Comparison of ENCODE assay signal across 8 cellular contexts in the genomic region with DNA sequence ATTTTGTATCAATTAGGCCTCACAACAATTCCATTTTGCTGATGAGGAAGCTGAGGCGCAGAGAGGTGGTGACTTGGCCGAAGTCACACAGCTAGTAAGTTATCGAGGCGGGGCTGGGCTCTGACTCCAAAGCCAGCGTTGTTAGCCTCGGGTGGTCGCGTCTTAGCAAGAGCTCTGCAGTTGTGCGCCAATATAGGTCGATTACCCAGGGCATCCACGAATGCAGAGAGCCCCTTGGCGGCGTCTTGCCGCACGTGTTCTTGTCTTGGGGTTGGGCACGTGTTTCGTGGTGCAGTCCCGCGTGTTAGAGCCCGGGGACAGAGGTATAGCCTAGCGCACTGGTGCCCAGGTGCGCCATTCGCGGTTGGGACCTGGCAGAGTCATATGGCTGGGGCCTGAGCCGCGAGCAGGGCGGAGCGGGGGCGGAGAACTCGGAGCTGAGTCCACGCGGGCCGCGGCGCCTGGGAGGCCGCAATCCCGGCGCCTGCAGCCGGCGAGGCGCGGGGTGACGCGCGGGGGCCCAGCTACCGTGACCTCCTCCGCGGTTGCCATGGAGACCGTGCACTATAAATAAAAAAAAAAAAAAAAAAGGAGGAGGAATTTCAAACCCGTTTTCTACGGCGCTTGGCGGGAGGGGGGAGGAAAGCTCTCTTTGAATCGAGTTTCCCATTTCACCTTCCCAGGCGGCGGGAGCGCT.
DNase-seq lines count a peak whose midpoint lies in the region; ATAC-seq and TF ChIP-seq lines count a peak whose summit lies in the region.

No MANE protein-coding gene starts in this region.

- peaks cover 10% of the 10 kb centered on the region for H3F3A ChIP-seq in neural cell (ENCODE audit: insufficient read depth, low read length, poor library complexity, severe bottlenecking)

- H3K36me3 ChIP-seq in neural cell (ENCODE audit: insufficient read depth, low read length), result no peaks in the 10 kb centered on the region
- no peaks in the 10 kb centered on the region for H3K36me3 ChIP-seq in tibial artery

- peaks cover 55% of the 10 kb centered on the region for H3K27me3 Mint-ChIP-seq in activated T-helper 1 cell treated with anti-CD3 and anti-CD28 coated beads, Interleukin-12 subunit alpha, Interleukin-12 subunit beta, Interleukin-2, Interleukin-4 antibody, amounts not matched to agents 30 ng/mL and 10 ng/mL and 1 ng/mL, durations not matched to agents 14 hours and 24 hours and 36 hours (ENCODE audit: insufficient read depth)

- intact Hi-C loops in Right ventricle myocardium inferior (cut with DNase I), result loop anchor here (5.0 kb wide), 1 partner anchor 57 kb away; no protein-coding TSS in a partner anchor
- intact Hi-C loops in cardiac septum (cut with DNase I), result loop anchor here (5.0 kb wide), 1 partner anchor 47 kb away; no protein-coding TSS in a partner anchor
- intact Hi-C loops in activated T-helper 1 cell treated with anti-CD3 and anti-CD28 coated beads, Interleukin-12 subunit alpha, Interleukin-12 subunit beta, Interleukin-2, Interleukin-4 antibody, amounts not matched to agents 30 ng/mL and 10 ng/mL and 1 ng/mL, durations not matched to agents 14 hours and 24 hours and 36 hours (cut with micrococcal nuclease), result loop anchor here (1.0 to 5.0 kb wide), 5 partner anchors 14 to 74 kb away; no protein-coding TSS in a partner anchor
- intact Hi-C loops in tibial artery (cut with DNase I; ENCODE audit: low total_unique reads), result loop anchor here (5.0 kb wide), 1 partner anchor 37 kb away; no protein-coding TSS in a partner anchor

- H3K27ac ChIP-seq in neural cell (ENCODE audit: low read length), result peak overlapping the region; percentile 81
- peak overlapping the region; percentile 75 to 81 for H3K27ac ChIP-seq in tibial artery

- no peaks in the 10 kb centered on the region for H4K20me1 ChIP-seq in neural cell (ENCODE audit: insufficient read depth)

- H3K4me3 Mint-ChIP-seq in activated T-helper 1 cell treated with anti-CD3 and anti-CD28 coated beads, Interleukin-12 subunit alpha, Interleukin-12 subunit beta, Interleukin-2, Interleukin-4 antibody, amounts not matched to agents 30 ng/mL and 10 ng/mL and 1 ng/mL, durations not matched to agents 14 hours and 24 hours and 36 hours, result peak overlapping the region; percentile 51

- TF ChIP-seq CTCF in neural cell (IDR thresholded peaks at IDR 0.05; ENCODE audit: poor library complexity, severe bottlenecking) (no peak), tibial artery (IDR thresholded peaks at IDR 0.05) (no peak)

- H3K27ac Mint-ChIP-seq in activated T-helper 1 cell treated with anti-CD3 and anti-CD28 coated beads, Interleukin-12 subunit alpha, Interleukin-12 subunit beta, Interleukin-2, Interleukin-4 antibody, amounts not matched to agents 30 ng/mL and 10 ng/mL and 1 ng/mL, durations not matched to agents 14 hours and 24 hours and 36 hours, result peak overlapping the region; percentile 55

- peak overlapping the region; percentile 45 for H2AFZ ChIP-seq in neural cell (ENCODE audit: low read depth, low read length)

- H3K36me3 Mint-ChIP-seq in activated T-helper 1 cell treated with anti-CD3 and anti-CD28 coated beads, Interleukin-12 subunit alpha, Interleukin-12 subunit beta, Interleukin-2, Interleukin-4 antibody, amounts not matched to agents 30 ng/mL and 10 ng/mL and 1 ng/mL, durations not matched to agents 14 hours and 24 hours and 36 hours (ENCODE audit: low read depth), result no peaks in the 10 kb centered on the region

- peak; percentile 17 for TF ChIP-seq EP300 in neural cell (conservative IDR thresholded peaks at IDR 0.05; ENCODE audit: poor library complexity, severe bottlenecking)

- peak; percentile 35 for ATAC-seq in Right ventricle myocardium inferior

- H3K9me3 ChIP-seq in neural cell (ENCODE audit: low read length), result no peaks in the 10 kb centered on the region
- no peaks in the 10 kb centered on the region for H3K9me3 ChIP-seq in tibial artery

- DNase-seq in Right ventricle myocardium inferior (ENCODE audit: missing footprints) (peak; percentile 67), cardiac septum (ENCODE audit: low spot score) (no peak), NCI-H526 treated with DMSO at 0.1 percent for 48 hours (lab: John Stamatoyannopoulos, UW) (peak; percentile 56), fibroblast of peridontal ligament (ENCODE audit: extremely low read depth) (peak; percentile 52), tibial artery (peak in 1 of 2 donors; percentile 88), GM19240 (ENCODE audit: insufficient read length, low spot score) (no peak)
- peak; percentile 23 for DNase-seq in activated T-helper 1 cell treated with anti-CD3 and anti-CD28 coated beads, Interleukin-12 subunit alpha, Interleukin-12 subunit beta, Interleukin-2, Interleukin-4 antibody, amounts not matched to agents 30 ng/mL and 10 ng/mL and 1 ng/mL, durations not matched to agents 14 hours and 24 hours and 36 hours (ENCODE audit: low spot score)

- no peaks in the 10 kb centered on the region for H3K27me3 ChIP-seq in neural cell (ENCODE audit: insufficient read depth, low read depth, low read length)
- no peaks in the 10 kb centered on the region for H3K27me3 ChIP-seq in tibial artery

- H3K4me1 Mint-ChIP-seq in activated T-helper 1 cell treated with anti-CD3 and anti-CD28 coated beads, Interleukin-12 subunit alpha, Interleukin-12 subunit beta, Interleukin-2, Interleukin-4 antibody, amounts not matched to agents 30 ng/mL and 10 ng/mL and 1 ng/mL, durations not matched to agents 14 hours and 24 hours and 36 hours (ENCODE audit: low read depth), result peaks cover 5% of the 10 kb centered on the region

- H3K9ac ChIP-seq in neural cell (ENCODE audit: low read length), result peak overlapping the region; percentile 73

- H3K4me1 ChIP-seq in tibial artery, result peaks cover 0 to 42% (median 37%) of the 10 kb centered on the region in 4 donors

- H3K4me3 ChIP-seq in neural cell (ENCODE audit: low read length) (peak overlapping the region; percentile 69), tibial artery (peak overlapping the region; percentile 53 to 67)

- H3K79me2 ChIP-seq in neural cell (replicated peaks; ENCODE audit: insufficient read depth, low read length), result no peaks in the 10 kb centered on the region

- H3K4me2 ChIP-seq in neural cell (ENCODE audit: low read length), result peak overlapping the region; percentile 76

- H3K9me2 ChIP-seq in neural cell (ENCODE audit: insufficient read depth, low read length), result no peaks in the 10 kb centered on the region

- H3K9me3 Mint-ChIP-seq in activated T-helper 1 cell treated with anti-CD3 and anti-CD28 coated beads, Interleukin-12 subunit alpha, Interleukin-12 subunit beta, Interleukin-2, Interleukin-4 antibody, amounts not matched to agents 30 ng/mL and 10 ng/mL and 1 ng/mL, durations not matched to agents 14 hours and 24 hours and 36 hours, result no peaks in the 10 kb centered on the region

- TF ChIP-seq RAD21 in neural cell (conservative IDR thresholded peaks at IDR 0.05), result no peak

TF ChIP-seq in neural cell, 6 proteins besides CTCF, POLR2A, EP300 and RAD21:
- TF ChIP-seq EZH2 (IDR thresholded peaks at IDR 0.05; ENCODE audit: borderline replicate concordance, insufficient read depth, low read length, poor library complexity, severe bottlenecking), result no peak
- TF ChIP-seq SMC3 (conservative IDR thresholded peaks at IDR 0.05; ENCODE audit: poor library complexity), result no peak
- TF ChIP-seq, protein P1, sequence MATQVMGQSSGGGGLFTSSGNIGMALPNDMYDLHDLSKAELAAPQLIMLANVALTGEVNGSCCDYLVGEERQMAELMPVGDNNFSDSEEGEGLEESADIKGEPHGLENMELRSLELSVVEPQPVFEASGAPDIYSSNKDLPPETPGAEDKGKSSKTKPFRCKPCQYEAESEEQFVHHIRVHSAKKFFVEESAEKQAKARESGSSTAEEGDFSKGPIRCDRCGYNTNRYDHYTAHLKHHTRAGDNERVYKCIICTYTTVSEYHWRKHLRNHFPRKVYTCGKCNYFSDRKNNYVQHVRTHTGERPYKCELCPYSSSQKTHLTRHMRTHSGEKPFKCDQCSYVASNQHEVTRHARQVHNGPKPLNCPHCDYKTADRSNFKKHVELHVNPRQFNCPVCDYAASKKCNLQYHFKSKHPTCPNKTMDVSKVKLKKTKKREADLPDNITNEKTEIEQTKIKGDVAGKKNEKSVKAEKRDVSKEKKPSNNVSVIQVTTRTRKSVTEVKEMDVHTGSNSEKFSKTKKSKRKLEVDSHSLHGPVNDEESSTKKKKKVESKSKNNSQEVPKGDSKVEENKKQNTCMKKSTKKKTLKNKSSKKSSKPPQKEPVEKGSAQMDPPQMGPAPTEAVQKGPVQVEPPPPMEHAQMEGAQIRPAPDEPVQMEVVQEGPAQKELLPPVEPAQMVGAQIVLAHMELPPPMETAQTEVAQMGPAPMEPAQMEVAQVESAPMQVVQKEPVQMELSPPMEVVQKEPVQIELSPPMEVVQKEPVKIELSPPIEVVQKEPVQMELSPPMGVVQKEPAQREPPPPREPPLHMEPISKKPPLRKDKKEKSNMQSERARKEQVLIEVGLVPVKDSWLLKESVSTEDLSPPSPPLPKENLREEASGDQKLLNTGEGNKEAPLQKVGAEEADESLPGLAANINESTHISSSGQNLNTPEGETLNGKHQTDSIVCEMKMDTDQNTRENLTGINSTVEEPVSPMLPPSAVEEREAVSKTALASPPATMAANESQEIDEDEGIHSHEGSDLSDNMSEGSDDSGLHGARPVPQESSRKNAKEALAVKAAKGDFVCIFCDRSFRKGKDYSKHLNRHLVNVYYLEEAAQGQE (IDR thresholded peaks at IDR 0.05; ENCODE audit: borderline replicate concordance), result peak; percentile 50
- peak; percentile 19 for TF ChIP-seq POLR2AphosphoS5 (IDR thresholded peaks at IDR 0.05)
- no peak for TF ChIP-seq TAF1 (IDR thresholded peaks at IDR 0.05; ENCODE audit: low read depth)
- TF ChIP-seq MXI1 (conservative IDR thresholded peaks at IDR 0.05; ENCODE audit: poor library complexity, severe bottlenecking), result peak; percentile 76

Comparison
In these comparisons a context has a peak if more than half of its experiments do, and no peak if none do; other contexts are left out.
1. DNase-seq: peak in Right ventricle myocardium inferior (single experiment), NCI-H526 treated with DMSO at 0.1 percent for 48 hours (single experiment), activated T-helper 1 cell treated with anti-CD3 and anti-CD28 coated beads, Interleukin-12 subunit alpha, Interleukin-12 subunit beta, Interleukin-2, Interleukin-4 antibody, amounts not matched to agents 30 ng/mL and 10 ng/mL and 1 ng/mL, durations not matched to agents 14 hours and 24 hours and 36 hours (single experiment) and fibroblast of peridontal ligament (single experiment); none in cardiac septum (single experiment) and GM19240 (single experiment).